1 cellular context compared by ENCODE assay signal in genomic region chr2:201127128-201127521, GRCh38.
TF ChIP-seq lines count a peak whose summit lies in the region.

No MANE protein-coding gene starts in this region.

TF ChIP-seq in HepG2, 621 proteins besides CTCF, POLR2A, EP300 and RAD21:
- TF ChIP-seq ZBTB33 (CRISPR knock-in tag; IDR thresholded peaks at IDR 0.05) (no peak), MATR3 (CRISPR knock-in tag; IDR thresholded peaks at IDR 0.05) (no peak), ZNF207 (IDR thresholded peaks at IDR 0.05; ENCODE audit: borderline replicate concordance) (no peak), MED8 (CRISPR knock-in tag; IDR thresholded peaks at IDR 0.05; ENCODE audit: insufficient replicate concordance) (no peak), YEATS2 (CRISPR knock-in tag; IDR thresholded peaks at IDR 0.05; ENCODE audit: borderline replicate concordance) (0 out of 2 replicates have a peak, but pooled peaks have one; percentile 6), CEBPZ (IDR thresholded peaks at IDR 0.05; ENCODE audit: low read length) (no peak), PAX8 (CRISPR knock-in tag; IDR thresholded peaks at IDR 0.05; ENCODE audit: borderline replicate concordance) (no peak)
